ENCODE assay signal across 27 cellular contexts in genomic region chr13:40342461-40342860, GRCh38.
"Had no signal": no experiment of that assay in that cellular context is flagged by ENCODE, and none has a peak within 500 bp of the region (broad histone marks: within the 10 kb centered on the region; RNA-seq: fewer than 3 reads in every experiment).

No MANE protein-coding gene starts in this region.

- H3K27ac ChIP-seq: thyroid gland had no signal

- ATAC-seq: activated CD8-positive, alpha-beta memory T cell treated with anti-CD3 and anti-CD28 coated beads, Interleukin-2, amount 10 ng/mL, durations not matched to agents 7 days and 5 days; activated naive CD8-positive, alpha-beta T cell treated with anti-CD3 and anti-CD28 coated beads, Interleukin-2, amount 50 U/mL, for 24 hours; left ventricle myocardium superior; natural killer cell treated with Interleukin-12 subunit alpha and Interleukin-12 subunit beta and Interleukin-15 and Interleukin-18, amount 100 ng/mL, for 72 hours; stimulated activated naive CD8-positive, alpha-beta T cell treated with anti-CD3 and anti-CD28 coated beads, Interleukin-15, Interleukin-2, amounts not matched to agents 100 U/mL and 50 U/mL, for 24 hours; T-helper 17 cell had no signal

- H3K9me3 ChIP-seq: thyroid gland had no signal

- H3K4me3 Mint-ChIP-seq: activated CD4-positive, alpha-beta memory T cell treated with anti-CD3 and anti-CD28 coated beads, Interleukin-2, amount 10 ng/mL, durations not matched to agents 7 days and 5 days; activated CD8-positive, alpha-beta memory T cell treated with anti-CD3 and anti-CD28 coated beads, Interleukin-2, amount 10 ng/mL, durations not matched to agents 7 days and 5 days; activated naive CD8-positive, alpha-beta T cell treated with anti-CD3 and anti-CD28 coated beads, Interleukin-2, amount 50 U/mL, for 24 hours; brain; natural killer cell treated with Interleukin-12 subunit alpha and Interleukin-12 subunit beta and Interleukin-15 and Interleukin-18, amount 100 ng/mL, for 72 hours; T-helper 17 cell had no signal

- H3K4me1 Mint-ChIP-seq: activated CD4-positive, alpha-beta memory T cell treated with anti-CD3 and anti-CD28 coated beads, Interleukin-2, amount 10 ng/mL, durations not matched to agents 7 days and 5 days; activated CD8-positive, alpha-beta memory T cell treated with anti-CD3 and anti-CD28 coated beads, Interleukin-2, amount 10 ng/mL, durations not matched to agents 7 days and 5 days; activated naive CD8-positive, alpha-beta T cell treated with anti-CD3 and anti-CD28 coated beads, Interleukin-2, amount 50 U/mL, for 24 hours had no signal

- H3K27me3 Mint-ChIP-seq: activated CD8-positive, alpha-beta memory T cell treated with anti-CD3 and anti-CD28 coated beads, Interleukin-2, amount 10 ng/mL, durations not matched to agents 7 days and 5 days; activated naive CD8-positive, alpha-beta T cell treated with anti-CD3 and anti-CD28 coated beads, Interleukin-2, amount 50 U/mL, for 24 hours; natural killer cell treated with Interleukin-12 subunit alpha and Interleukin-12 subunit beta and Interleukin-15 and Interleukin-18, amount 100 ng/mL, for 72 hours; T-helper 17 cell had no signal

- H3K36me3 Mint-ChIP-seq: activated CD8-positive, alpha-beta memory T cell treated with anti-CD3 and anti-CD28 coated beads, Interleukin-2, amount 10 ng/mL, durations not matched to agents 7 days and 5 days; brain; natural killer cell treated with Interleukin-12 subunit alpha and Interleukin-12 subunit beta and Interleukin-15 and Interleukin-18, amount 100 ng/mL, for 72 hours had no signal

- H3K36me3 ChIP-seq: thyroid gland had no signal

- H3K4me3 ChIP-seq: thyroid gland had no signal

- FAIRE-seq: frontal cortex had no signal

- H3K27ac Mint-ChIP-seq: activated CD4-positive, alpha-beta memory T cell treated with anti-CD3 and anti-CD28 coated beads, Interleukin-2, amount 10 ng/mL, durations not matched to agents 7 days and 5 days; activated CD8-positive, alpha-beta memory T cell treated with anti-CD3 and anti-CD28 coated beads, Interleukin-2, amount 10 ng/mL, durations not matched to agents 7 days and 5 days; activated naive CD8-positive, alpha-beta T cell treated with anti-CD3 and anti-CD28 coated beads, Interleukin-2, amount 50 U/mL, for 24 hours; natural killer cell treated with Interleukin-12 subunit alpha and Interleukin-12 subunit beta and Interleukin-15 and Interleukin-18, amount 100 ng/mL, for 72 hours; T-helper 17 cell had no signal

- DNase-seq: activated CD4-positive, alpha-beta memory T cell treated with anti-CD3 and anti-CD28 coated beads, Interleukin-2, amount 10 ng/mL, durations not matched to agents 7 days and 5 days; activated CD4-positive, alpha-beta T cell treated with anti-CD3 and anti-CD28 coated beads for 4 hours; activated CD4-positive, CD25-positive, alpha-beta regulatory T cell; activated CD8-positive, alpha-beta memory T cell treated with anti-CD3 and anti-CD28 coated beads, Interleukin-2, amount 10 ng/mL, durations not matched to agents 7 days and 5 days; activated effector memory CD4-positive, alpha-beta T cell treated with anti-CD3 and anti-CD28 coated beads, Interleukin-2, amount 50 U/mL, for 16 hours; activated naive CD4-positive, alpha-beta T cell treated with anti-CD3 and anti-CD28 coated beads, Interleukin-2, amount 50 U/mL, for 16 hours; activated naive CD8-positive, alpha-beta T cell treated with anti-CD3 and anti-CD28 coated beads, Interleukin-2, amount 50 U/mL, for 24 hours; activated T-cell treated with anti-CD3 and anti-CD28 coated beads for 4 hours; anterior cingulate cortex; dermis blood vessel endothelial cell; effector CD8-positive, alpha-beta T cell; erythroblast; hypothalamus; left ventricle myocardium superior; mammary epithelial cell; midbrain; occipital lobe; retina; stimulated activated CD4-positive, alpha-beta T cell treated with anti-CD3 and anti-CD28 coated beads, Interleukin-12 subunit alpha, Interleukin-12 subunit beta, amount 100 ng/mL, for 4 hours; stimulated activated CD4-positive, alpha-beta T cell treated with anti-CD3 and anti-CD28 coated beads, Interleukin-4, amount 100 ng/mL, for 4 hours; stimulated activated naive CD8-positive, alpha-beta T cell treated with anti-CD3 and anti-CD28 coated beads, Interleukin-15, Interleukin-2, amounts not matched to agents 100 U/mL and 50 U/mL, for 24 hours; SW 1271; T-helper 17 cell; thyroid gland had no signal

- H3K4me1 ChIP-seq: thyroid gland had no signal

- H3K9me3 Mint-ChIP-seq: activated CD4-positive, alpha-beta memory T cell treated with anti-CD3 and anti-CD28 coated beads, Interleukin-2, amount 10 ng/mL, durations not matched to agents 7 days and 5 days; activated naive CD8-positive, alpha-beta T cell treated with anti-CD3 and anti-CD28 coated beads, Interleukin-2, amount 50 U/mL, for 24 hours; natural killer cell treated with Interleukin-12 subunit alpha and Interleukin-12 subunit beta and Interleukin-15 and Interleukin-18, amount 100 ng/mL, for 72 hours had no signal

- H3K27me3 ChIP-seq: thyroid gland had no signal
